In genomic region chrX:108028854-108029253, GRCh38 we compare ENCODE assay signal across 19 cellular contexts. TPM values are rescaled to one million over a fixed set of nuclear protein-coding genes. Genes with fewer than 3 reads are reported as not detected.
"Had no signal": no experiment of that assay in that cellular context is flagged by ENCODE, and none has a peak within 500 bp of the region (broad histone marks: within the 10 kb centered on the region; RNA-seq: fewer than 3 reads in every experiment).

No MANE protein-coding gene starts in this region.

- H3K27ac Mint-ChIP-seq: activated CD8-positive, alpha-beta T cell treated with anti-CD3 and anti-CD28 coated beads for 36 hours; T-helper 1 cell treated with Interleukin-12 subunit alpha and Interleukin-12 subunit beta and Interleukin-4 antibody, amounts not matched to agents 30 μg/mL and 1 μg/mL, for 36 hours had no signal

- H3K4me3 ChIP-seq: PC-9 had no signal

- DNase-seq: activated CD4-positive, alpha-beta T cell treated with anti-CD3 and anti-CD28 coated beads for 4 hours; activated CD8-positive, alpha-beta memory T cell treated with anti-CD3 and anti-CD28 coated beads, Interleukin-2, amount 50 U/mL, for 4 hours; activated CD8-positive, alpha-beta T cell treated with anti-CD3 and anti-CD28 coated beads for 36 hours; activated T-cell treated with anti-CD3 and anti-CD28 coated beads, Interleukin-2, amount 50 U/mL, for 72 hours; Kasumi-1; KBM-7; NCI-H1092; NCI-H1417; NCI-H1930; NCI-H2107; NCI-H510A treated with DMSO at 0.1 percent for 48 hours; NCI-H69; PC-9; SHP77 treated with DMSO at 0.1 percent for 48 hours had no signal

- H3K36me3 Mint-ChIP-seq: activated naive CD4-positive, alpha-beta T cell treated with anti-CD3 and anti-CD28 coated beads, Interleukin-2, amount 50 U/mL, for 72 hours had no signal

- H3K27me3 Mint-ChIP-seq: activated CD8-positive, alpha-beta T cell treated with anti-CD3 and anti-CD28 coated beads for 36 hours had no signal

- H3K27ac ChIP-seq: PC-9 had no signal

- H3K9me3 Mint-ChIP-seq: activated CD8-positive, alpha-beta T cell treated with anti-CD3 and anti-CD28 coated beads for 36 hours; activated naive CD4-positive, alpha-beta T cell treated with anti-CD3 and anti-CD28 coated beads, Interleukin-2, amount 50 U/mL, for 72 hours; activated T-cell treated with anti-CD3 and anti-CD28 coated beads, Interleukin-2, amount 50 U/mL, for 72 hours; T-helper 1 cell treated with Interleukin-12 subunit alpha and Interleukin-12 subunit beta and Interleukin-4 antibody, amounts not matched to agents 30 μg/mL and 1 μg/mL, for 36 hours had no signal

- ATAC-seq: activated CD4-positive, CD25-positive, alpha-beta regulatory T cell treated with anti-CD3 and anti-CD28 coated beads, Interleukin-2, amount 50 U/mL, for 24 hours; activated CD8-positive, alpha-beta T cell treated with anti-CD3 and anti-CD28 coated beads for 36 hours; activated naive CD4-positive, alpha-beta T cell treated with anti-CD3 and anti-CD28 coated beads, Interleukin-2, amount 50 U/mL, for 72 hours; activated T-cell treated with anti-CD3 and anti-CD28 coated beads, Interleukin-2, amount 50 U/mL, for 72 hours had no signal

- H3K4me3 Mint-ChIP-seq: activated CD8-positive, alpha-beta T cell treated with anti-CD3 and anti-CD28 coated beads for 36 hours; T-helper 1 cell treated with Interleukin-12 subunit alpha and Interleukin-12 subunit beta and Interleukin-4 antibody, amounts not matched to agents 30 μg/mL and 1 μg/mL, for 36 hours had no signal

RNA-seq across cellular contexts. Expression of gene VSIG1, which starts 16.0 kb away (rescaled TPM):
- total RNA-seq: PC-9, SK-MEL-5 had no signal

RNA-seq across cellular contexts. Expression of gene TEX13B, which starts 46.7 kb away (rescaled TPM):
- total RNA-seq: activated CD8-positive, alpha-beta T cell treated with anti-CD3 and anti-CD28 coated beads for 36 hours; activated naive CD4-positive, alpha-beta T cell treated with anti-CD3 and anti-CD28 coated beads, Interleukin-2, amount 50 U/mL, for 72 hours; activated T-cell treated with anti-CD3 and anti-CD28 coated beads, Interleukin-2, amount 50 U/mL, for 72 hours; cerebellum; PC-9 had no signal
